Comparison of ENCODE assay signal across 16 cellular contexts in the genomic region with DNA sequence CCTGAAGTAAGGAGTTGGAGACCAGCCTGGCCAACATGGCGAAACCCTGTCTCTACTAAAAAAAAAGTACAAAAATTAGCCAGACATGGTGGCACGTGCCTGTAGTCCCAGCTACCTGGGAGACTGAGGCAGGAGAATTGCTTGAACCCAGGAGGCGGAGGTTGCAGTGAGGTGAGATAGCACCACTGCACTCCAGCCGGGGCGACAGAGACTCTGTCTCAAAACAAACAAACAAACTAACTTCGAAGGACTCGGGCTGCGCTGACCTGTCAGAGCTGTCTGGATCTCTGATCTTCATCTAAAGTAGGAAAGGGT. TPM values are rescaled to one million over a fixed set of nuclear protein-coding genes. Genes with fewer than 3 reads are reported as not detected.
DNase-seq lines count a peak whose midpoint lies in the region; ATAC-seq, FAIRE-seq and TF ChIP-seq lines count a peak whose summit lies in the region.
"Not testable (repeated sequence)": the region's sequence is repeated elsewhere in the genome, so short reads cannot be mapped to it uniquely, and the experiment has no call there.
"Had no signal": no experiment of that assay in that cellular context is flagged by ENCODE, and none has a peak within 500 bp of the region (broad histone marks: within the 10 kb centered on the region; RNA-seq: fewer than 3 reads in every experiment).

No MANE protein-coding gene starts in this region.

- POLR2A ChIA-PET in A673 (lab: Charles Lee; ENCODE audit: low non-redundant PET); SK-N-SH (lab: Yijun Ruan, JAX); activated CD8-positive, alpha-beta T cell treated with anti-CD3 and anti-CD28 coated beads, Interleukin-2, amount 10 ng/mL, durations not matched to agents 7 days and 5 days (lab: Charles Lee): not testable (repeated sequence)
- POLR2A ChIA-PET in activated naive CD8-positive, alpha-beta T cell treated with anti-CD3 and anti-CD28 coated beads, Interleukin-2, amount 10 ng/mL, durations not matched to agents 7 days and 5 days (lab: Charles Lee) = interaction anchor here (1.0 to 1.5 kb wide), 3 partner anchors 10 to 183 kb away, joined by 3 to 4 read pairs (median 3); no protein-coding TSS in a partner anchor
- POLR2A ChIA-PET in H1 (lab: Charles Lee; ENCODE audit: partially characterized antibody) = interaction anchor here (1.1 to 4.5 kb wide), 5 partner anchors 10 to 275 kb away, joined by 3 to 28 read pairs (median 3); no protein-coding TSS in a partner anchor

- not testable (repeated sequence) for H3K23ac ChIP-seq in H9 (ENCODE audit: insufficient read length, low read depth, low read length); H1 (ENCODE audit: insufficient read length); neuronal stem cell (ENCODE audit: low read depth, low read length, poor library complexity)

- not testable (repeated sequence) for H3T11ph ChIP-seq in H9 (ENCODE audit: low read length)

- H3K27ac Mint-ChIP-seq in H9 = 0 out of 7 replicates have a peak overlapping the region, but pooled peaks of 1 of the 3 experiments have one; percentile 33
- H3K27ac Mint-ChIP-seq in activated CD8-positive, alpha-beta T cell treated with anti-CD3 and anti-CD28 coated beads, Interleukin-2, amount 10 ng/mL, durations not matched to agents 7 days and 5 days = peak overlapping the region; percentile 86
- H3K27ac Mint-ChIP-seq in activated naive CD8-positive, alpha-beta T cell treated with anti-CD3 and anti-CD28 coated beads, Interleukin-2, amount 10 ng/mL, durations not matched to agents 7 days and 5 days = peak overlapping the region; percentile 79

- H3K4me1 ChIP-seq in A673 (ENCODE audit: insufficient read depth, low read length, poor library complexity, severe bottlenecking); H9 (ENCODE audit: insufficient read depth, low read length); H1 (replicated peaks in 1 of 4; ENCODE audit: control insufficient read depth in 3 of 4, insufficient read depth in 4 of 4, low read length in 3 of 4); mesodermal cell (ENCODE audit: control insufficient read depth, insufficient read depth, low read length, poor library complexity, severe bottlenecking); neuronal stem cell (ENCODE audit: control insufficient read depth in 2 of 2, insufficient read depth in 1 of 2, low read depth in 1 of 2, low read length in 2 of 2): not testable (repeated sequence)
- H3K4me1 ChIP-seq in SK-N-SH (ENCODE audit: control insufficient read depth in 1 of 2, insufficient read depth in 2 of 2, low read depth in 1 of 2, low read length in 1 of 2) = peaks cover 0 to 11% of the 10 kb centered on the region in 2 experiments; a peak in 2 of 4 replicates

- not testable (repeated sequence) for H3K27me3 ChIP-seq in A673 (replicated peaks; ENCODE audit: insufficient read depth, low read depth, low read length, poor library complexity); H9 (ENCODE audit: insufficient read depth, low read length)
- H3K27me3 ChIP-seq in SK-N-SH (ENCODE audit: insufficient read depth) (peaks cover 64% of the 10 kb centered on the region), H1 (replicated peaks in 1 of 4; ENCODE audit: control insufficient read depth in 3 of 4, extremely low read depth in 1 of 4, insufficient read depth in 3 of 4, low read length in 3 of 4) (peaks cover 0 to 38% (median 25%) of the 10 kb centered on the region in 4 experiments; a peak in 6 of 7 replicates), neuronal stem cell (ENCODE audit: control insufficient read depth in 3 of 3, insufficient read depth in 3 of 3, low read depth in 1 of 3, low read length in 3 of 3) (peaks cover 15 to 60% (median 58%) of the 10 kb centered on the region in 3 experiments)

- peak overlapping the region; percentile 61 for H3K4me2 ChIP-seq in H9 (ENCODE audit: insufficient read depth, insufficient read length, low read length)
- peak overlapping the region; percentile 93; the same call in 1 of the 2 replicates for H3K4me2 ChIP-seq in SK-N-SH
- H3K4me2 ChIP-seq in H1 (ENCODE audit: insufficient read depth in 1 of 2, low read depth in 2 of 2, low read length in 2 of 2) = peak overlapping the region; percentile 68 to 87; a peak in 3 of 4 replicates
- H3K4me2 ChIP-seq in neuronal stem cell (ENCODE audit: insufficient read depth, low read length, poor library complexity, severe bottlenecking) = peak overlapping the region; percentile 85

- not testable (repeated sequence) for H3K56ac ChIP-seq in H9 (ENCODE audit: insufficient read length, low read depth, low read length); H1 (replicated peaks; ENCODE audit: insufficient read length, low read depth, low read length)

- H4K91ac ChIP-seq in H9 (ENCODE audit: insufficient read length, low read depth, low read length); H1 (replicated peaks; ENCODE audit: insufficient read length, low read length); neuronal stem cell (ENCODE audit: low read depth, low read length, poor library complexity): not testable (repeated sequence)

- not testable (repeated sequence) for H2BK20ac ChIP-seq in H9 (ENCODE audit: low read depth, low read length, poor library complexity, severe bottlenecking); H1 (ENCODE audit: low read length)

- not testable (repeated sequence) for H4K8ac ChIP-seq in H9 (replicated peaks; ENCODE audit: insufficient read length, low read depth, low read length); H1 (ENCODE audit: extremely low read depth, insufficient read depth, low read length); neuronal stem cell (ENCODE audit: low read depth, low read length)

- not testable (repeated sequence) for H2BK12ac ChIP-seq in H9 (ENCODE audit: insufficient read length, low read depth, low read length); H1 (ENCODE audit: low read depth, low read length); neuronal stem cell (ENCODE audit: low read length)

- not testable (repeated sequence) for H2AK5ac ChIP-seq in H9 (ENCODE audit: insufficient read length, low read length); H1 (ENCODE audit: low read depth, low read length); neuronal stem cell (ENCODE audit: low read depth, low read length)

- H3K27ac ChIP-seq in A673 (ENCODE audit: low read depth, low read length, poor library complexity, severe bottlenecking); H9 (ENCODE audit: insufficient read length, low read depth, low read length); SK-N-SH (ENCODE audit: low read depth in 2 of 2, low read length in 1 of 2); H1 (ENCODE audit: low read depth, low read length); mesodermal cell (ENCODE audit: low read depth, low read length, severe bottlenecking); neuronal stem cell (replicated peaks; ENCODE audit: low read length): not testable (repeated sequence)

- not testable (repeated sequence) for H3K36me3 Mint-ChIP-seq in H9 (ENCODE audit: insufficient read depth in 1 of 3, low read depth in 3 of 3); activated CD8-positive, alpha-beta T cell treated with anti-CD3 and anti-CD28 coated beads, Interleukin-2, amount 10 ng/mL, durations not matched to agents 7 days and 5 days (ENCODE audit: low read depth); activated naive CD8-positive, alpha-beta T cell treated with anti-CD3 and anti-CD28 coated beads, Interleukin-2, amount 10 ng/mL, durations not matched to agents 7 days and 5 days

- H3K4ac ChIP-seq in H9 (ENCODE audit: low read depth, low read length); H1 (replicated peaks; ENCODE audit: insufficient read length, low read depth, low read length); neuronal stem cell (ENCODE audit: low read length): not testable (repeated sequence)

- H3K9me3 ChIP-seq in A673 (ENCODE audit: low read depth, low read length, poor library complexity, severe bottlenecking); H9 (ENCODE audit: control insufficient read depth, low read depth, low read length); SK-N-SH; H1 (ENCODE audit: insufficient read depth in 2 of 2, low read depth in 1 of 2, low read length in 1 of 2); mesodermal cell (ENCODE audit: control insufficient read depth, low read length); neuronal stem cell (replicated peaks in 1 of 2; ENCODE audit: control insufficient read depth in 2 of 2, insufficient read depth in 1 of 2, low read depth in 1 of 2, low read length in 2 of 2): not testable (repeated sequence)

- not testable (repeated sequence) for H3K9me3 Mint-ChIP-seq in H9; activated CD8-positive, alpha-beta T cell treated with anti-CD3 and anti-CD28 coated beads, Interleukin-2, amount 10 ng/mL, durations not matched to agents 7 days and 5 days (ENCODE audit: insufficient read depth); activated naive CD8-positive, alpha-beta T cell treated with anti-CD3 and anti-CD28 coated beads, Interleukin-2, amount 10 ng/mL, durations not matched to agents 7 days and 5 days

- H2BK15ac ChIP-seq in H9 (ENCODE audit: low read depth, low read length); H1 (ENCODE audit: low read length); neuronal stem cell (ENCODE audit: low read length): not testable (repeated sequence)

- peak overlapping the region; percentile 87 to 97 for H3K4me3 Mint-ChIP-seq in H9
- peak overlapping the region; percentile 75 for H3K4me3 Mint-ChIP-seq in activated CD8-positive, alpha-beta T cell treated with anti-CD3 and anti-CD28 coated beads, Interleukin-2, amount 10 ng/mL, durations not matched to agents 7 days and 5 days
- H3K4me3 Mint-ChIP-seq in activated naive CD8-positive, alpha-beta T cell treated with anti-CD3 and anti-CD28 coated beads, Interleukin-2, amount 10 ng/mL, durations not matched to agents 7 days and 5 days = peak overlapping the region; percentile 73

- TF ChIP-seq CTCF in A673 (conservative IDR thresholded peaks at IDR 0.05; ENCODE audit: low read depth, low read length); H9 (conservative IDR thresholded peaks at IDR 0.05); SK-N-SH (IDR thresholded peaks at IDR 0.05); H1 (IDR thresholded peaks at IDR 0.05; ENCODE audit: control extremely low read depth in 1 of 3, insufficient read depth in 1 of 3, low read depth in 1 of 3, low read length in 3 of 3): not testable (repeated sequence)

- peaks cover 16 to 21% of the 10 kb centered on the region in 2 experiments for H3K4me1 Mint-ChIP-seq in H9
- peaks cover 29% of the 10 kb centered on the region for H3K4me1 Mint-ChIP-seq in activated CD8-positive, alpha-beta T cell treated with anti-CD3 and anti-CD28 coated beads, Interleukin-2, amount 10 ng/mL, durations not matched to agents 7 days and 5 days (ENCODE audit: low read depth)
- peaks cover 23% of the 10 kb centered on the region for H3K4me1 Mint-ChIP-seq in activated naive CD8-positive, alpha-beta T cell treated with anti-CD3 and anti-CD28 coated beads, Interleukin-2, amount 10 ng/mL, durations not matched to agents 7 days and 5 days

- ATAC-seq in activated CD8-positive, alpha-beta T cell treated with anti-CD3 and anti-CD28 coated beads, Interleukin-2, amount 10 ng/mL, durations not matched to agents 7 days and 5 days; activated naive CD8-positive, alpha-beta T cell treated with anti-CD3 and anti-CD28 coated beads, Interleukin-2, amount 10 ng/mL, durations not matched to agents 7 days and 5 days (ENCODE audit: low read depth): not testable (repeated sequence)

- H3K27me3 Mint-ChIP-seq in H9 (ENCODE audit: low read depth) = peaks cover 73% of the 10 kb centered on the region
- peaks cover 72% of the 10 kb centered on the region for H3K27me3 Mint-ChIP-seq in activated CD8-positive, alpha-beta T cell treated with anti-CD3 and anti-CD28 coated beads, Interleukin-2, amount 10 ng/mL, durations not matched to agents 7 days and 5 days (ENCODE audit: low read depth)
- peaks cover 90% of the 10 kb centered on the region for H3K27me3 Mint-ChIP-seq in activated naive CD8-positive, alpha-beta T cell treated with anti-CD3 and anti-CD28 coated beads, Interleukin-2, amount 10 ng/mL, durations not matched to agents 7 days and 5 days

- FAIRE-seq in H1 (lab: Jason Lieb, UNC) = not testable (repeated sequence)

- no CpG with 5 or more reads among the region's 8 CpGs for WGBS in H9 (ENCODE audit: extremely low coverage, insufficient read length, low lambda C conversion rate)
- WGBS in SK-N-SH (ENCODE audit: low lambda C conversion rate) = 15% methylated on average over 8 of the region's 8 CpGs
- whole genome bisulfite sequencing in H1 (ENCODE audit: extremely low coverage in 1 of 2, insufficient coverage in 1 of 2, insufficient read length in 1 of 2, insufficient replicate concordance in 2 of 2, low coverage in 1 of 2, low lambda C conversion rate in 2 of 2, missing lambda C conversion rate in 1 of 2), 2 experiments = 36% methylated on average over 8 of the region's 8 CpGs; no CpG with 5 or more reads in 1 of the 2 experiments
- 40 to 47% methylated on average over 4 to 7 of the region's 8 CpGs for WGBS in mesodermal cell (ENCODE audit: insufficient coverage in 2 of 2), 2 experiments
- no CpG with 5 or more reads among the region's 8 CpGs for WGBS in neuronal stem cell (ENCODE audit: extremely low coverage in 2 of 2, insufficient read length in 2 of 2, insufficient replicate concordance in 1 of 2), 2 donors

- not testable (repeated sequence) for H3K18ac ChIP-seq in H9 (ENCODE audit: insufficient read length, low read depth, low read length); H1 (ENCODE audit: extremely low read depth, low read length); neuronal stem cell (ENCODE audit: low read length)

- intact Hi-C loops in A673 (cut with micrococcal nuclease; ENCODE audit: unreplicated experiment) = not testable (repeated sequence)

- CTCF ChIA-PET in A673 (lab: Charles Lee) = interaction anchor here (0.6 kb wide), 1 partner anchor 722 kb away, joined by 5 read pairs; no protein-coding TSS in a partner anchor
- CTCF ChIA-PET in SK-N-SH (lab: Yijun Ruan, JAX) = interaction anchor here (0.9 to 2.9 kb wide), 7 partner anchors 8 to 53 kb away, joined by 3 to 12 read pairs (median 6); no protein-coding TSS in a partner anchor
- CTCF ChIA-PET in activated CD8-positive, alpha-beta T cell treated with anti-CD3 and anti-CD28 coated beads, Interleukin-2, amount 10 ng/mL, durations not matched to agents 7 days and 5 days (lab: Charles Lee) = interaction anchor here (0.6 to 3.4 kb wide), 4 partner anchors 11 to 100 kb away, joined by 3 to 18 read pairs (median 6); no protein-coding TSS in a partner anchor
- CTCF ChIA-PET in H1 (lab: Charles Lee; ENCODE audit: partially characterized antibody) = interaction anchor here (0.7 to 4.8 kb wide), 10 partner anchors 8 to 67 kb away, joined by 3 to 35 read pairs (median 6); partner anchors contain the start of gene ZNF213

- not testable (repeated sequence) for H3K79me1 ChIP-seq in H9 (ENCODE audit: insufficient read depth, low read depth, low read length, poor library complexity, severe bottlenecking); H1 (ENCODE audit: low read depth, low read length); neuronal stem cell (ENCODE audit: low read depth, low read length)

- H3K9ac ChIP-seq in H9 (ENCODE audit: extremely low read depth, insufficient read length, low read length); SK-N-SH; H1 (replicated peaks in 1 of 4; ENCODE audit: extremely low read depth in 1 of 4, low read depth in 3 of 4, low read length in 3 of 4); neuronal stem cell (ENCODE audit: low read depth, low read length, poor library complexity): not testable (repeated sequence)

- not testable (repeated sequence) for H3K79me2 ChIP-seq in H9 (ENCODE audit: insufficient read depth, low read length); SK-N-SH (ENCODE audit: insufficient read depth); H1 (ENCODE audit: control insufficient read depth in 1 of 2, insufficient read depth in 2 of 2, low read length in 2 of 2)

- TF ChIP-seq POLR2A in H1 (IDR thresholded peaks at IDR 0.05; ENCODE audit: control extremely low read depth in 1 of 2, low read depth in 2 of 2, low read length in 2 of 2) = not testable (repeated sequence)

- not testable (repeated sequence) for H3K14ac ChIP-seq in H9 (ENCODE audit: insufficient read depth, low read length); H1 (ENCODE audit: insufficient read length); neuronal stem cell (ENCODE audit: low read length)

- H3K9me2 ChIP-seq in SK-N-SH = not testable (repeated sequence)

- H3K4me3 ChIP-seq in A673 (ENCODE audit: low read depth, low read length, poor library complexity, severe bottlenecking) (peak overlapping the region; percentile 61), SK-N-SH (ENCODE audit: low read depth in 2 of 2, low read length in 1 of 2) (peak overlapping the region in 1 of 2 experiments; percentile 66; a peak in 1 of 4 replicates), H1 (ENCODE audit: extremely low read depth in 1 of 4, insufficient read depth in 2 of 4, low read depth in 3 of 4, low read length in 4 of 4) (peak overlapping the region; percentile 48 to 85 (median 82); a peak in 3 of 8 replicates), mesodermal cell (ENCODE audit: extremely low read depth, insufficient read depth, low read length, poor library complexity, severe bottlenecking) (peak overlapping the region; percentile 61), neuronal stem cell (ENCODE audit: low read length in 2 of 2) (peak overlapping the region in 1 of 2 donors; percentile 63)

- H3K36me3 ChIP-seq in A673 (ENCODE audit: insufficient read depth, low read length, poor library complexity, severe bottlenecking); SK-N-SH (replicated peaks in 1 of 2; ENCODE audit: control insufficient read depth in 1 of 2, insufficient read depth in 2 of 2, low read length in 1 of 2); H1 (ENCODE audit: control insufficient read depth in 2 of 4, insufficient read depth in 4 of 4, low read length in 3 of 4); mesodermal cell (ENCODE audit: control insufficient read depth, insufficient read depth, low read length); neuronal stem cell (replicated peaks in 1 of 2; ENCODE audit: control insufficient read depth in 2 of 2, insufficient read depth in 2 of 2, low read length in 2 of 2): not testable (repeated sequence)

- not testable (repeated sequence) for H4K20me1 ChIP-seq in H9 (ENCODE audit: control insufficient read depth, insufficient read depth, insufficient read length); SK-N-SH (ENCODE audit: insufficient read depth); H1 (replicated peaks in 1 of 2; ENCODE audit: control insufficient read depth in 1 of 2, insufficient read depth in 2 of 2, low read length in 2 of 2)

- TF ChIP-seq EP300 in SK-N-SH (IDR thresholded peaks at IDR 0.05; ENCODE audit: borderline replicate concordance in 1 of 2, low read depth in 1 of 2, low read length in 1 of 2); H1 (IDR thresholded peaks at IDR 0.05; ENCODE audit: borderline replicate concordance in 1 of 2, low read depth in 2 of 2, low read length in 2 of 2): not testable (repeated sequence)

- not testable (repeated sequence) for DNase-seq in A673 (ENCODE audit: low spot score); H9; SK-N-SH; activated CD8-positive, alpha-beta T cell treated with anti-CD3 and anti-CD28 coated beads, Interleukin-2, amount 10 ng/mL, durations not matched to agents 7 days and 5 days; activated naive CD8-positive, alpha-beta T cell treated with anti-CD3 and anti-CD28 coated beads, Interleukin-2, amount 10 ng/mL, durations not matched to agents 7 days and 5 days; H1 (ENCODE audit: low read depth in 1 of 2, low spot score in 2 of 2); neuronal stem cell (ENCODE audit: low spot score)

- H2BK5ac ChIP-seq in H9 (ENCODE audit: insufficient read length, low read length); H1 (ENCODE audit: low read depth, low read length); neuronal stem cell (ENCODE audit: low read length): not testable (repeated sequence)

- peaks cover 18% of the 10 kb centered on the region for H3F3A ChIP-seq in SK-N-SH (replicated peaks; ENCODE audit: insufficient read depth)

- H4K5ac ChIP-seq in H9 (ENCODE audit: insufficient read length, low read depth, low read length); H1 (ENCODE audit: insufficient read length, low read depth, low read length): not testable (repeated sequence)

- H2AFZ ChIP-seq in H9 (ENCODE audit: low read length); SK-N-SH (ENCODE audit: low read depth); H1 (ENCODE audit: low read length): not testable (repeated sequence)
- H2AFZ ChIP-seq in neuronal stem cell (ENCODE audit: low read length) = peak overlapping the region; percentile 95

- TF ChIP-seq RAD21 in SK-N-SH (IDR thresholded peaks at IDR 0.05; ENCODE audit: low read length); H1 (IDR thresholded peaks at IDR 0.05 in 1 of 2, conservative IDR thresholded peaks at IDR 0.05 in 1 of 2; ENCODE audit: low read depth in 2 of 2, low read length in 2 of 2): not testable (repeated sequence)

- H2BK120ac ChIP-seq in H9 (ENCODE audit: low read depth, low read length, poor library complexity, severe bottlenecking); H1 (replicated peaks; ENCODE audit: low read depth, low read length); neuronal stem cell (ENCODE audit: low read depth, low read length): not testable (repeated sequence)

- not testable (repeated sequence) for BruUV-seq in A673 (replicated peaks; lab: Mats Ljungman, UMichigan)

- H3K23me2 ChIP-seq in H9 (ENCODE audit: insufficient read length, low read depth, low read length, poor library complexity, severe bottlenecking) (peaks cover 20% of the 10 kb centered on the region), H1 (ENCODE audit: low read depth, low read length) (peaks cover 13% of the 10 kb centered on the region; the same call in 1 of the 2 replicates)

RNA-seq across cellular contexts. Expression of gene OR1F1, which starts 5.8 kb away (rescaled TPM):
- total RNA-seq in A673 (2021) = not detected in 2 replicates
- not detected in 2 replicates for total RNA-seq in H9 (2021)
- polyA plus RNA-seq in SK-N-SH (2012; rRNA removed) = 0.54 and 0.71 TPM in 2 replicates
- 0.21 and 0.23 TPM in 2 replicates for polyA plus RNA-seq in SK-N-SH (2012; cell fraction: cytosol; rRNA removed)
- 0.67 and 1.3 TPM in 2 replicates for polyA plus RNA-seq in SK-N-SH (2012; cell fraction: nucleus; rRNA removed)
- not detected for total RNA-seq in activated CD8-positive, alpha-beta T cell treated with anti-CD3 and anti-CD28 coated beads, Interleukin-2, amount 10 ng/mL, durations not matched to agents 7 days and 5 days
- not detected for total RNA-seq in activated naive CD8-positive, alpha-beta T cell treated with anti-CD3 and anti-CD28 coated beads, Interleukin-2, amount 10 ng/mL, durations not matched to agents 7 days and 5 days
- 0.48 and 0.52 TPM in 2 replicates for total RNA-seq in H1 (2021; fragmentation: NEBNext Ultra II Directional; extraction: Animal tissue kit (Norgen Biotek cat#: 25700))
- 0.93 and 1.2 TPM in 2 replicates for polyA plus RNA-seq in H1 (2011; rRNA removed)
- polyA plus RNA-seq in H1 (2011; cell fraction: cytosol; rRNA removed) = 0.40 TPM
- 0.87 TPM for polyA plus RNA-seq in H1 (2011; cell fraction: nucleus; rRNA removed)
- polyA plus RNA-seq in H1 (2012, experiment 1 of 2) = 0.40 to 0.48 TPM (median 0.42 TPM) in 3 of 4 replicates, not detected in the other
- not detected for polyA plus RNA-seq in H1 (2012, experiment 2 of 2)
- polyA plus RNA-seq in H1 (2013, experiment 1 of 2) = 0.41 TPM
- polyA plus RNA-seq in H1 (2013, experiment 2 of 2) = 0.35 TPM
- polyA minus RNA-seq in H1 (2011; rRNA and poly(A)+ RNA removed) = 0.82 and 2.6 TPM in 2 replicates
- not detected for polyA minus RNA-seq in H1 (2011; cell fraction: cytosol; rRNA and poly(A)+ RNA removed)
- polyA minus RNA-seq in H1 (2011; cell fraction: nucleus; rRNA and poly(A)+ RNA removed) = not detected
- polyA plus RNA-seq in mesodermal cell (2013, experiment 1 of 2) = 0.33 TPM
- polyA plus RNA-seq in mesodermal cell (2013, experiment 2 of 2) = 0.35 TPM
- 0.21 TPM for polyA plus RNA-seq in neuronal stem cell (2013, experiment 1 of 2)
- 0.10 TPM for polyA plus RNA-seq in neuronal stem cell (2013, experiment 2 of 2)
- total RNA-seq: activated CD8-positive, alpha-beta memory T cell treated with anti-CD3 and anti-CD28 coated beads for 36 hours; bronchial epithelial cell; heart right ventricle; left lung; mononuclear cell; ovary; right cardiac atrium; upper lobe of right lung had no signal
- polyA plus RNA-seq: heart right ventricle, ovary, right cardiac atrium had no signal

RNA-seq across cellular contexts. Expression of gene ZNF213, which starts 47.4 kb away (rescaled TPM):
- total RNA-seq in A673 (2021) = 16.0 and 16.1 TPM in 2 replicates
- 6.2 and 6.4 TPM in 2 replicates for total RNA-seq in H9 (2021)
- polyA plus RNA-seq in SK-N-SH (2012; rRNA removed) = 0.83 and 1.1 TPM in 2 replicates
- 0.55 and 0.92 TPM in 2 replicates for polyA plus RNA-seq in SK-N-SH (2012; cell fraction: cytosol; rRNA removed)
- 1.4 and 2.5 TPM in 2 replicates for polyA plus RNA-seq in SK-N-SH (2012; cell fraction: nucleus; rRNA removed)
- 10 to 100 TPM; 10.8 to 12.1 TPM for total RNA-seq in activated CD8-positive, alpha-beta T cell treated with anti-CD3 and anti-CD28 coated beads, Interleukin-2, amount 10 ng/mL, durations not matched to agents 7 days and 5 days
- 10 to 100 TPM; 12.9 to 13.3 TPM for total RNA-seq in activated naive CD8-positive, alpha-beta T cell treated with anti-CD3 and anti-CD28 coated beads, Interleukin-2, amount 10 ng/mL, durations not matched to agents 7 days and 5 days
- total RNA-seq in H1 (2021; fragmentation: NEBNext Ultra II Directional; extraction: Animal tissue kit (Norgen Biotek cat#: 25700)) = 6.9 and 7.3 TPM in 2 replicates
- 1.6 and 3.8 TPM in 2 replicates for polyA plus RNA-seq in H1 (2011; rRNA removed)
- polyA plus RNA-seq in H1 (2011; cell fraction: cytosol; rRNA removed) = 1.6 TPM
- 3.9 TPM for polyA plus RNA-seq in H1 (2011; cell fraction: nucleus; rRNA removed)
- polyA plus RNA-seq in H1 (2012, experiment 1 of 2) = 6.0 to 8.4 TPM (median 8.4 TPM) in 4 replicates
- 7.1 TPM for polyA plus RNA-seq in H1 (2012, experiment 2 of 2)
- 6.2 TPM for polyA plus RNA-seq in H1 (2013, experiment 1 of 2)
- 6.1 TPM for polyA plus RNA-seq in H1 (2013, experiment 2 of 2)
- 1.2 and 1.4 TPM in 2 replicates for polyA minus RNA-seq in H1 (2011; rRNA and poly(A)+ RNA removed)
- polyA minus RNA-seq in H1 (2011; cell fraction: cytosol; rRNA and poly(A)+ RNA removed) = 4.2 TPM
- 3.9 TPM for polyA minus RNA-seq in H1 (2011; cell fraction: nucleus; rRNA and poly(A)+ RNA removed)
- 10.0 TPM for polyA plus RNA-seq in mesodermal cell (2013, experiment 1 of 2)
- polyA plus RNA-seq in mesodermal cell (2013, experiment 2 of 2) = 8.3 TPM
- 8.2 TPM for polyA plus RNA-seq in neuronal stem cell (2013, experiment 1 of 2)
- 7.9 TPM for polyA plus RNA-seq in neuronal stem cell (2013, experiment 2 of 2)

RNA-seq across cellular contexts. Expression of gene ZNF200, which starts 52.7 kb away (rescaled TPM):
- total RNA-seq in A673 (2021) (10.8 and 13.0 TPM in 2 replicates), H9 (2021) (14.8 and 14.9 TPM in 2 replicates)
- polyA plus RNA-seq in SK-N-SH (2012; rRNA removed) (2.8 and 3.5 TPM in 2 replicates), H1 (2011; rRNA removed) (2.7 and 3.0 TPM in 2 replicates)
- polyA plus RNA-seq in SK-N-SH (2012; cell fraction: cytosol; rRNA removed) = 3.0 and 3.3 TPM in 2 replicates
- polyA plus RNA-seq in SK-N-SH (2012; cell fraction: nucleus; rRNA removed) = 6.8 and 7.9 TPM in 2 replicates
- total RNA-seq in activated CD8-positive, alpha-beta T cell treated with anti-CD3 and anti-CD28 coated beads, Interleukin-2, amount 10 ng/mL, durations not matched to agents 7 days and 5 days = 10 to 100 TPM; 13.7 to 18.4 TPM
- 10 to 100 TPM; 16.5 to 19.5 TPM for total RNA-seq in activated naive CD8-positive, alpha-beta T cell treated with anti-CD3 and anti-CD28 coated beads, Interleukin-2, amount 10 ng/mL, durations not matched to agents 7 days and 5 days
- 7.5 and 9.9 TPM in 2 replicates for total RNA-seq in H1 (2021; fragmentation: NEBNext Ultra II Directional; extraction: Animal tissue kit (Norgen Biotek cat#: 25700))
- polyA plus RNA-seq in H1 (2011; cell fraction: cytosol; rRNA removed) = 4.1 TPM
- polyA plus RNA-seq in H1 (2011; cell fraction: nucleus; rRNA removed) = 3.2 TPM
- 5.5 to 7.8 TPM (median 6.5 TPM) in 4 replicates for polyA plus RNA-seq in H1 (2012, experiment 1 of 2)
- 1.4 TPM for polyA plus RNA-seq in H1 (2012, experiment 2 of 2)
- polyA plus RNA-seq in H1 (2013, experiment 1 of 2) = 5.8 TPM
- 5.3 TPM for polyA plus RNA-seq in H1 (2013, experiment 2 of 2)
- polyA minus RNA-seq in H1 (2011; rRNA and poly(A)+ RNA removed) = 6.7 and 8.4 TPM in 2 replicates
- polyA minus RNA-seq in H1 (2011; cell fraction: cytosol; rRNA and poly(A)+ RNA removed) = 4.0 TPM
- polyA minus RNA-seq in H1 (2011; cell fraction: nucleus; rRNA and poly(A)+ RNA removed) = 11.2 TPM
- 7.9 TPM for polyA plus RNA-seq in mesodermal cell (2013, experiment 1 of 2)
- 7.7 TPM for polyA plus RNA-seq in mesodermal cell (2013, experiment 2 of 2)
- polyA plus RNA-seq in neuronal stem cell (2013, experiment 1 of 2) = 3.3 TPM
- 3.6 TPM for polyA plus RNA-seq in neuronal stem cell (2013, experiment 2 of 2)
